ENCODE assay signal across 8 cellular contexts in genomic region chr11:61827573-61828378, GRCh38. TPM values are rescaled to one million over a fixed set of nuclear protein-coding genes. Genes with fewer than 3 reads are reported as not detected.
A peak's percentile ranks its signal among the peaks of the same experiment; 100 is the strongest.
DNase-seq lines count a peak whose midpoint lies in the region; ATAC-seq lines count a peak whose summit lies in the region.

FADS2 (plus strand) TSS chr11:61828300; CDS start chr11:61828391, 91 bp downstream.

- peaks cover 46% of the 10 kb centered on the region for H3K4me1 Mint-ChIP-seq in activated CD8-positive, alpha-beta T cell treated with anti-CD3 and anti-CD28 coated beads, Interleukin-2, amount 10 ng/mL, durations not matched to agents 7 days and 5 days (ENCODE audit: low read depth)
- peaks cover 16 to 24% of the 10 kb centered on the region in 2 donors for H3K4me1 Mint-ChIP-seq in effector memory CD8-positive, alpha-beta T cell (ENCODE audit: low read depth in 2 of 2)

- peak within 1 kb of the TSS; percentile 93 for H3K27ac Mint-ChIP-seq in activated CD8-positive, alpha-beta T cell treated with anti-CD3 and anti-CD28 coated beads, Interleukin-2, amount 10 ng/mL, durations not matched to agents 7 days and 5 days
- peak within 1 kb of the TSS; percentile 30 to 82 for H3K27ac Mint-ChIP-seq in effector memory CD8-positive, alpha-beta T cell

- POLR2A ChIA-PET in activated CD8-positive, alpha-beta T cell treated with anti-CD3 and anti-CD28 coated beads, Interleukin-2, amount 10 ng/mL, durations not matched to agents 7 days and 5 days (lab: Charles Lee) = interaction anchor here (1.0 to 4.8 kb wide), 8 partner anchors 10 to 274 kb away, joined by 3 to 48 read pairs (median 10); partner anchors contain the start of genes FADS1, FEN1 and TMEM258

- CTCF ChIA-PET in activated CD8-positive, alpha-beta T cell treated with anti-CD3 and anti-CD28 coated beads, Interleukin-2, amount 10 ng/mL, durations not matched to agents 7 days and 5 days (lab: Charles Lee) = interaction anchor here (1.0 to 4.9 kb wide), 8 partner anchors 10 to 42 kb away, joined by 3 to 53 read pairs (median 3); partner anchors contain the start of genes FADS1 and FEN1

- H3K4me3 Mint-ChIP-seq in activated CD8-positive, alpha-beta T cell treated with anti-CD3 and anti-CD28 coated beads, Interleukin-2, amount 10 ng/mL, durations not matched to agents 7 days and 5 days = peak within 1 kb of the TSS; percentile 89
- H3K4me3 Mint-ChIP-seq in effector memory CD8-positive, alpha-beta T cell = peak within 1 kb of the TSS; percentile 87 to 91

- peaks cover 2% of the 10 kb centered on the region for H3K27me3 Mint-ChIP-seq in activated CD8-positive, alpha-beta T cell treated with anti-CD3 and anti-CD28 coated beads, Interleukin-2, amount 10 ng/mL, durations not matched to agents 7 days and 5 days (ENCODE audit: low read depth)
- H3K27me3 Mint-ChIP-seq in effector memory CD8-positive, alpha-beta T cell = peaks cover 4 to 7% of the 10 kb centered on the region in 2 donors

- no peaks in the 10 kb centered on the region for H3K9me3 Mint-ChIP-seq in activated CD8-positive, alpha-beta T cell treated with anti-CD3 and anti-CD28 coated beads, Interleukin-2, amount 10 ng/mL, durations not matched to agents 7 days and 5 days (ENCODE audit: insufficient read depth)
- H3K9me3 Mint-ChIP-seq in effector memory CD8-positive, alpha-beta T cell = no peaks in the 10 kb centered on the region

- DNase-seq in AML-193 (lab: John Stamatoyannopoulos, UW) (peak; percentile 83 to 88), GM19238 (ENCODE audit: insufficient read length, low spot score) (peak; percentile 92), NCI-H526 treated with DMSO at 0.1 percent for 48 hours (lab: John Stamatoyannopoulos, UW) (peak; percentile 95), lung microvascular endothelial cell (ENCODE audit: low read depth in 2 of 2) (peak; percentile 86 to 88)
- DNase-seq in activated CD8-positive, alpha-beta T cell treated with anti-CD3 and anti-CD28 coated beads, Interleukin-2, amount 10 ng/mL, durations not matched to agents 7 days and 5 days = peak; percentile 96
- DNase-seq in effector memory CD8-positive, alpha-beta T cell = peak; percentile 59 to 79 (median 77)
- peak in 2 of 3 experiments; percentile 16 to 27 for DNase-seq in stimulated activated CD4-positive, alpha-beta T cell treated with anti-CD3 and anti-CD28 coated beads, TNF-alpha, amount 100 ng/mL, for 4 hours (ENCODE audit: low read depth in 3 of 3)

- H3K36me3 Mint-ChIP-seq in activated CD8-positive, alpha-beta T cell treated with anti-CD3 and anti-CD28 coated beads, Interleukin-2, amount 10 ng/mL, durations not matched to agents 7 days and 5 days (ENCODE audit: low read depth) = peaks cover 57% of the 10 kb centered on the region
- H3K36me3 Mint-ChIP-seq in effector memory CD8-positive, alpha-beta T cell (ENCODE audit: insufficient read depth) = no peaks in the 10 kb centered on the region

- ATAC-seq in HG03432 (IDR thresholded peaks at IDR 0.05; ENCODE audit: unreplicated experiment) = peak; percentile 83
- peak; percentile 86 for ATAC-seq in activated CD8-positive, alpha-beta T cell treated with anti-CD3 and anti-CD28 coated beads, Interleukin-2, amount 10 ng/mL, durations not matched to agents 7 days and 5 days
- peak; percentile 89 for ATAC-seq in effector memory CD8-positive, alpha-beta T cell (replicated peaks)

RNA-seq across cellular contexts. Expression of gene FADS2, which starts in this region (rescaled TPM):
- 100 to 1,000 TPM; 395 to 416 TPM for total RNA-seq in activated CD8-positive, alpha-beta T cell treated with anti-CD3 and anti-CD28 coated beads, Interleukin-2, amount 10 ng/mL, durations not matched to agents 7 days and 5 days
- total RNA-seq in lung microvascular endothelial cell = 41.3 and 80.0 TPM in 2 replicates

Comparison
In these comparisons a context has a peak if more than half of its experiments do, and no peak if none do; other contexts are left out.
1. Peak in every context shown above with its lines: DNase-seq and ATAC-seq.
2. DNase-seq: peak in every context shown above with its lines; median percentile 96 in activated CD8-positive, alpha-beta T cell treated with anti-CD3 and anti-CD28 coated beads, Interleukin-2, amount 10 ng/mL, durations not matched to agents 7 days and 5 days; 95 in NCI-H526 treated with DMSO at 0.1 percent for 48 hours; 92 in GM19238; 87 in lung microvascular endothelial cell; 86 in AML-193; 77 in effector memory CD8-positive, alpha-beta T cell; 22 in stimulated activated CD4-positive, alpha-beta T cell treated with anti-CD3 and anti-CD28 coated beads, TNF-alpha, amount 100 ng/mL, for 4 hours.